1 cellular context compared by ENCODE assay signal in genomic region chr6:42960243-42961019, GRCh38.
TF ChIP-seq lines count a peak whose summit lies in the region.

TSS of gene GNMT (plus strand) at chr6:42960754. CDS start at chr6:42960768, 14 bp downstream.

TF ChIP-seq in HepG2, 621 proteins besides CTCF, POLR2A, EP300 and RAD21 (continued from another document and continues in another):
- TF ChIP-seq FUBP1 (CRISPR knock-in tag; IDR thresholded peaks at IDR 0.05; ENCODE audit: borderline replicate concordance) (peak; percentile 81; the same call in 1 of the 2 replicates), ARNT (IDR thresholded peaks at IDR 0.05) (no peak), CHD2 (IDR thresholded peaks at IDR 0.05; ENCODE audit: low read depth, low read length) (no peak), ZNF747 (CRISPR knock-in tag; IDR thresholded peaks at IDR 0.05; ENCODE audit: borderline replicate concordance) (no peak), ZC3H13 (CRISPR knock-in tag; IDR thresholded peaks at IDR 0.05) (peak; percentile 76), PBX3 (CRISPR knock-in tag; IDR thresholded peaks at IDR 0.05; ENCODE audit: borderline replicate concordance) (no peak), SAP130 (CRISPR knock-in tag; IDR thresholded peaks at IDR 0.05; ENCODE audit: low read depth) (peak; percentile 96), ZNF687 (CRISPR knock-in tag; IDR thresholded peaks at IDR 0.05) (peak; percentile 97), NPAS2 (CRISPR knock-in tag; IDR thresholded peaks at IDR 0.05; ENCODE audit: borderline replicate concordance) (no peak), ZNF660 (CRISPR knock-in tag; IDR thresholded peaks at IDR 0.05; ENCODE audit: borderline replicate concordance, low read depth) (no peak), EZH2 (conservative IDR thresholded peaks at IDR 0.05; ENCODE audit: low read depth, low read length) (no peak), ZNF614 (CRISPR knock-in tag; IDR thresholded peaks at IDR 0.05; ENCODE audit: borderline replicate concordance) (peak; percentile 62), NFKBIZ (CRISPR knock-in tag; IDR thresholded peaks at IDR 0.05) (no peak; the same call in 1 of the 2 replicates), ZNF160 (CRISPR knock-in tag; IDR thresholded peaks at IDR 0.05) (peak; percentile 49; the same call in 1 of the 2 replicates), DRAP1 (CRISPR knock-in tag; IDR thresholded peaks at IDR 0.05) (peak; percentile 85), MAX (IDR thresholded peaks at IDR 0.05) (peak; percentile 71), KDM1A (CRISPR knock-in tag; IDR thresholded peaks at IDR 0.05) (no peak), ATM (IDR thresholded peaks at IDR 0.05; ENCODE audit: borderline replicate concordance) (no peak), MAFF (IDR thresholded peaks at IDR 0.05; ENCODE audit: low read depth, low read length) (no peak), CREM (IDR thresholded peaks at IDR 0.05) (no peak), CREM (CRISPR knock-in tag; IDR thresholded peaks at IDR 0.05) (no peak), ZNF570 (CRISPR knock-in tag; IDR thresholded peaks at IDR 0.05; ENCODE audit: borderline replicate concordance) (no peak), ZNF138 (CRISPR knock-in tag; IDR thresholded peaks at IDR 0.05; ENCODE audit: low read depth) (no peak), ZNF704 (CRISPR knock-in tag; IDR thresholded peaks at IDR 0.05; ENCODE audit: borderline replicate concordance) (peak; percentile 87; the same call in 1 of the 2 replicates), ARID2 (CRISPR knock-in tag; IDR thresholded peaks at IDR 0.05; ENCODE audit: borderline replicate concordance) (no peak; the same call in 1 of the 2 replicates), SUZ12 (IDR thresholded peaks at IDR 0.05; ENCODE audit: low read depth, low read length) (no peak), HOXA3 (CRISPR knock-in tag; IDR thresholded peaks at IDR 0.05) (peak; percentile 76), AKAP8 (CRISPR knock-in tag; IDR thresholded peaks at IDR 0.05) (no peak; the same call in 1 of the 2 replicates), ZNF274 (CRISPR knock-in tag; IDR thresholded peaks at IDR 0.05) (peak; percentile 91), TMF1 (CRISPR knock-in tag; IDR thresholded peaks at IDR 0.05; ENCODE audit: low read depth) (peak; percentile 18), NCOA2 (CRISPR knock-in tag; IDR thresholded peaks at IDR 0.05) (no peak), BCL3 (CRISPR knock-in tag; IDR thresholded peaks at IDR 0.05) (peak; percentile 74; the same call in 1 of the 2 replicates), ZNF276 (CRISPR knock-in tag; IDR thresholded peaks at IDR 0.05; ENCODE audit: low read depth) (no peak; the same call in 1 of the 2 replicates), PHF20 (CRISPR knock-in tag; IDR thresholded peaks at IDR 0.05) (no peak), SYNCRIP (IDR thresholded peaks at IDR 0.05; ENCODE audit: insufficient read depth, low read depth, low read length) (no peak), SP4 (CRISPR knock-in tag; IDR thresholded peaks at IDR 0.05) (no peak), MATR3 (CRISPR knock-in tag; IDR thresholded peaks at IDR 0.05) (no peak), ZNF629 (CRISPR knock-in tag; conservative IDR thresholded peaks at IDR 0.05) (0 out of 2 replicates have a peak, but pooled peaks have one; percentile 10), LRRFIP1 (CRISPR knock-in tag; conservative IDR thresholded peaks at IDR 0.05) (no peak), ZNF615 (CRISPR knock-in tag; IDR thresholded peaks at IDR 0.05; ENCODE audit: borderline replicate concordance) (no peak), ZNF180 (CRISPR knock-in tag; IDR thresholded peaks at IDR 0.05; ENCODE audit: borderline replicate concordance, low read depth) (no peak), ZNF441 (CRISPR knock-in tag; IDR thresholded peaks at IDR 0.05; ENCODE audit: borderline replicate concordance) (peak; percentile 54; the same call in 1 of the 2 replicates), ZNF230 (CRISPR knock-in tag; IDR thresholded peaks at IDR 0.05) (peak; percentile 70; the same call in 1 of the 2 replicates), RBAK (CRISPR knock-in tag; IDR thresholded peaks at IDR 0.05) (no peak), KDM5B (CRISPR knock-in tag; IDR thresholded peaks at IDR 0.05; ENCODE audit: borderline replicate concordance) (peak; percentile 80), GPBP1L1 (CRISPR knock-in tag; IDR thresholded peaks at IDR 0.05) (no peak)
